In the genomic region with DNA sequence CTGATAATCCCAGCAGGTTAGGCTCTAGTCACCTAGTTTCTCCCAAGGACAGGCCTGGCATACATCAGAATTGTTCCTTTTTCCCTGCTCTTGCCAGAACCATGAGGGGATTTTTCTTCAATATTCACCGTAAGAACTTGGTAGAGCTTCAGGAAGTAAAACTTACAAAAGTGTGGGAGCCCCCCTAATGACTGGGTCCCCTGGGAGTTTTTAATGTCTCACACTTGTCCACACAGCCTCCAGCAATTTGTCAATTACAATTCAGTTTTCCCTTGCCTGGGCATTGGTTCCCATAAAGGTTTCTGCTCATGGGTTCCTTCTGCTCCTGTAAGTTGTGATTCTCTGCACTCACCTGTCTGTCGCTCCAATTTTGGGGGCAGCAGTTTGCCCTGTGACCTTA, we compare ENCODE assay signal across 8 cellular contexts. TPM values are rescaled to one million over a fixed set of nuclear protein-coding genes. Genes with fewer than 3 reads are reported as not detected.
"Had no signal": no experiment of that assay in that cellular context is flagged by ENCODE, and none has a peak within 500 bp of the region (broad histone marks: within the 10 kb centered on the region; RNA-seq: fewer than 3 reads in every experiment).

No MANE protein-coding gene starts in this region.

- DNase-seq: GDM1, GF-D8 had no signal

- FAIRE-seq: G401.6, GM12891, GM12892, GM18507, GM19239 had no signal

RNA-seq across cellular contexts. Expression of a gene that starts 28.5 kb away (rescaled TPM):
- total RNA-seq: G401 had no signal
